8 cellular contexts compared by ENCODE assay signal in genomic region chr17:7845359-7846062, GRCh38. TPM values are rescaled to one million over a fixed set of nuclear protein-coding genes. Genes with fewer than 3 reads are reported as not detected.
A peak's percentile ranks its signal among the peaks of the same experiment; 100 is the strongest.
DNase-seq lines count a peak whose midpoint lies in the region; ATAC-seq, FAIRE-seq and TF ChIP-seq lines count a peak whose summit lies in the region.

No MANE protein-coding gene starts in this region.

- H3K9me3 ChIP-seq in T-helper 17 cell (ENCODE audit: control insufficient read depth, low read length, poor library complexity, severe bottlenecking) (no peaks in the 10 kb centered on the region), small intestine (ENCODE audit: control insufficient read depth, low read depth) (no peaks in the 10 kb centered on the region)

- H3K27me3 Mint-ChIP-seq in T-helper 17 cell: no peaks in the 10 kb centered on the region

- H3K27me3 ChIP-seq in small intestine (ENCODE audit: control insufficient read depth in 2 of 2, insufficient read depth in 2 of 2, low read length in 2 of 2): no peaks in the 10 kb centered on the region

- H3K4me1 ChIP-seq in small intestine (ENCODE audit: control insufficient read depth in 2 of 2, insufficient read depth in 1 of 2, low read depth in 1 of 2, low read length in 1 of 2): peaks cover 0 to 10% of the 10 kb centered on the region in 2 donors

- peaks cover 41% of the 10 kb centered on the region for H3K4me1 Mint-ChIP-seq in T-helper 17 cell

- TF ChIP-seq CTCF in GM12864 (IDR thresholded peaks at IDR 0.05; ENCODE audit: low read depth, low read length, missing control alignments): no peak
- no peak for TF ChIP-seq CTCF in fibroblast of mammary gland (conservative IDR thresholded peaks at IDR 0.05; ENCODE audit: control insufficient read depth, insufficient read depth, low read depth, low read length)
- TF ChIP-seq CTCF in retinal pigment epithelial cell (conservative IDR thresholded peaks at IDR 0.05; ENCODE audit: low read depth, low read length): no peak

- H3K27ac ChIP-seq in small intestine (ENCODE audit: low read depth in 1 of 2, low read length in 1 of 2): peak overlapping the region in 1 of 2 donors; percentile 94

- H3K27ac Mint-ChIP-seq in T-helper 17 cell: peak overlapping the region; percentile 100

- peak overlapping the region; percentile 100 for H3K4me3 Mint-ChIP-seq in T-helper 17 cell

- no peak for DNase-seq in GM12864 (ENCODE audit: low read depth)
- no peak for DNase-seq in T-helper 17 cell
- no peak for DNase-seq in fibroblast of mammary gland (ENCODE audit: low read depth)
- no peak for DNase-seq in retinal pigment epithelial cell (ENCODE audit: low read depth)
- no peak for DNase-seq in NCI-H2171 (lab: John Stamatoyannopoulos, UW)
- DNase-seq in small intestine: no peak

- peaks cover 9% of the 10 kb centered on the region for H3K36me3 Mint-ChIP-seq in T-helper 17 cell (ENCODE audit: low read depth)

- 68 to 79% (median 69%) methylated on average over 14 to 15 of the region's 15 CpGs for WGBS in small intestine, 3 donors

- H3K4me3 ChIP-seq in GM12864 (ENCODE audit: low read depth, low read length) (peak overlapping the region; percentile 72), fibroblast of mammary gland (ENCODE audit: control insufficient read depth, low read depth, low read length) (peak overlapping the region; percentile 68), retinal pigment epithelial cell (ENCODE audit: low read length) (peak overlapping the region; percentile 82), small intestine (ENCODE audit: low read depth in 1 of 2, low read length in 2 of 2) (peak overlapping the region in 1 of 2 donors; percentile 71)

- H3K36me3 ChIP-seq in small intestine (ENCODE audit: control insufficient read depth in 2 of 2, insufficient read depth in 2 of 2, low read length in 2 of 2): peaks cover 11 to 15% of the 10 kb centered on the region in 2 donors

- no peak for FAIRE-seq in small intestine (lab: Jason Lieb, UNC)

- ATAC-seq in T-helper 17 cell (no peak), HG03095 (IDR thresholded peaks at IDR 0.05; ENCODE audit: unreplicated experiment) (no peak), HG02970 (IDR thresholded peaks at IDR 0.05; ENCODE audit: low FRiP score, unreplicated experiment) (no peak)

RNA-seq across cellular contexts. Expression of gene TMEM88, which starts 9.4 kb away (rescaled TPM):
- 10 to 100 TPM; 31.0 to 31.3 TPM for total RNA-seq in T-helper 17 cell
- polyA plus RNA-seq in small intestine: 10 to 100 TPM in 1 of 3 donors, 1 to 10 TPM in 2; 3.8 to 17.5 (median 8.9) TPM

RNA-seq across cellular contexts. Expression of gene KDM6B, which starts 11.5 kb away (rescaled TPM):
- total RNA-seq in T-helper 17 cell: 100 to 1,000 TPM; 207 to 231 TPM
- polyA plus RNA-seq in small intestine: 10 to 100 TPM in 2 of 3 donors, 1 to 10 TPM in 1; 8.4 to 26.1 (median 11.2) TPM

RNA-seq across cellular contexts. Expression of gene NAA38, which starts 11.8 kb away (rescaled TPM):
- total RNA-seq in T-helper 17 cell: 10 to 100 TPM; 26.8 to 30.3 TPM
- polyA plus RNA-seq in small intestine: 100 to 1,000 TPM in 1 of 3 donors, 10 to 100 TPM in 2; 70.0 to 142 (median 76.7) TPM

RNA-seq across cellular contexts. Expression of gene CYB5D1, which starts 12.3 kb away (rescaled TPM):
- total RNA-seq in T-helper 17 cell: 10 to 100 TPM in 1 of 2 donors, 1 to 10 TPM in 1; 9.3 to 14.9 TPM
- polyA plus RNA-seq in small intestine: 1 to 10 TPM; 4.9 to 7.9 (median 4.9) TPM

RNA-seq across cellular contexts. Expression of gene CHD3, which starts 43.1 kb away (rescaled TPM):
- total RNA-seq in T-helper 17 cell: 100 to 1,000 TPM; 219 TPM
- polyA plus RNA-seq in small intestine: 10 to 100 TPM; 23.7 to 60.4 (median 25.7) TPM
